Comparison of ENCODE assay signal across 26 cellular contexts in genomic region chr9:18368206-18368605, GRCh38.
A peak's percentile ranks its signal among the peaks of the same experiment; 100 is the strongest.
DNase-seq lines count a peak whose midpoint lies in the region; ATAC-seq, FAIRE-seq and TF ChIP-seq lines count a peak whose summit lies in the region.
"Had no signal": no experiment of that assay in that cellular context is flagged by ENCODE, and none has a peak within 500 bp of the region (broad histone marks: within the 10 kb centered on the region; RNA-seq: fewer than 3 reads in every experiment).

No MANE protein-coding gene starts in this region.

- H3K9ac ChIP-seq in astrocyte (ENCODE audit: low read length), result no peak overlapping the region
- H3K9ac ChIP-seq: BLaER1 had no signal

- H4K20me1 ChIP-seq in astrocyte (ENCODE audit: insufficient read depth, low read length), result no peaks in the 10 kb centered on the region
- H4K20me1 ChIP-seq: BLaER1 had no signal

- H3K4me1 Mint-ChIP-seq in HFFc6 (ENCODE audit: low read depth) (peaks cover 14% of the 10 kb centered on the region), astrocyte (ENCODE audit: low read depth, unreplicated experiment) (peaks cover 7% of the 10 kb centered on the region)
- H3K4me1 Mint-ChIP-seq: CD4-positive, CD25-positive, alpha-beta regulatory T cell; H9 had no signal

- H3K27ac ChIP-seq in astrocyte (ENCODE audit: low read depth, low read length), result no peak overlapping the region
- H3K27ac ChIP-seq: 22Rv1, BLaER1 had no signal

- TF ChIP-seq CTCF in AG10803 (conservative IDR thresholded peaks at IDR 0.05; ENCODE audit: low read length) (no peak), HFFc6 (IDR thresholded peaks at IDR 0.05) (no peak), astrocyte (IDR thresholded peaks at IDR 0.05; ENCODE audit: insufficient read depth, low read depth, low read length) (no peak), foreskin fibroblast (IDR thresholded peaks at IDR 0.05; ENCODE audit: low read depth, low read length) (no peak)

- no peak overlapping the region for H3K4me3 ChIP-seq in AG10803 (ENCODE audit: low read length)
- no peak overlapping the region for H3K4me3 ChIP-seq in astrocyte (ENCODE audit: insufficient read depth, low read depth, low read length)
- no peak overlapping the region for H3K4me3 ChIP-seq in foreskin fibroblast (ENCODE audit: low read depth in 1 of 2, low read length in 2 of 2)
- H3K4me3 ChIP-seq: BLaER1, GM12878, GM23338, MG63 had no signal

- no peak overlapping the region for H3K4me2 ChIP-seq in astrocyte (ENCODE audit: low read length)
- H3K4me2 ChIP-seq: BLaER1, GM23338 had no signal

- H3K9me3 Mint-ChIP-seq in HFFc6 (no peaks in the 10 kb centered on the region), astrocyte (ENCODE audit: unreplicated experiment) (peaks cover 2% of the 10 kb centered on the region)
- H3K9me3 Mint-ChIP-seq: GM23338, H9 had no signal

- no peaks in the 10 kb centered on the region for H3K27me3 ChIP-seq in astrocyte (ENCODE audit: insufficient read depth, low read length)
- H3K27me3 ChIP-seq: BLaER1, MG63 had no signal

- H3K4me1 ChIP-seq in astrocyte (ENCODE audit: insufficient read depth, low read length), result peaks cover 5% of the 10 kb centered on the region

- no peak overlapping the region for H3K4me3 Mint-ChIP-seq in HFFc6
- H3K4me3 Mint-ChIP-seq in astrocyte (ENCODE audit: unreplicated experiment), result no peak overlapping the region
- H3K4me3 Mint-ChIP-seq: CD4-positive, CD25-positive, alpha-beta regulatory T cell; GM23338; H9 had no signal

- no peak overlapping the region for H2AFZ ChIP-seq in astrocyte (ENCODE audit: low read depth, low read length)
- H2AFZ ChIP-seq: GM23338 had no signal

- H3K27me3 Mint-ChIP-seq in HFFc6 (ENCODE audit: insufficient read depth) (peaks cover under 1% of the 10 kb centered on the region), astrocyte (ENCODE audit: low read depth, unreplicated experiment) (no peaks in the 10 kb centered on the region)
- H3K27me3 Mint-ChIP-seq: CD4-positive, CD25-positive, alpha-beta regulatory T cell had no signal

- no peaks in the 10 kb centered on the region for H3K36me3 ChIP-seq in astrocyte (ENCODE audit: insufficient read depth, low read length)
- H3K36me3 ChIP-seq: BLaER1, MG63 had no signal

- DNase-seq in AG10803 (ENCODE audit: low read depth) (peak; percentile 65), HFFc6 (peak; percentile 26), astrocyte (ENCODE audit: low read depth) (peak; percentile 32), foreskin fibroblast (peak; percentile 36 to 58), SIG-M5 (lab: John Stamatoyannopoulos, UW) (no peak)
- DNase-seq: CD4-positive, CD25-positive, alpha-beta regulatory T cell; DMS53; H9; Kasumi-1; MG63; NCI-H1105 treated with DMSO at 0.1 percent for 48 hours; NCI-H2029; NCI-H446 treated with DMSO at 0.1 percent for 48 hours; NCI-H526; NCI-H82; NK-92 treated with Interleukin-12 subunit alpha and Interleukin-12 subunit beta, amount 100 ng/mL, for 24 hours; PC-3; Right ventricle myocardium superior had no signal

- H3K79me2 ChIP-seq in astrocyte (ENCODE audit: insufficient read depth, low read length), result no peaks in the 10 kb centered on the region

- no peaks in the 10 kb centered on the region for H3K9me3 ChIP-seq in astrocyte (ENCODE audit: insufficient read depth, low read depth, low read length)
- H3K9me3 ChIP-seq: BLaER1, MG63 had no signal

- H3K27ac Mint-ChIP-seq in HFFc6, result no peak overlapping the region
- no peak overlapping the region for H3K27ac Mint-ChIP-seq in astrocyte (ENCODE audit: unreplicated experiment)
- H3K27ac Mint-ChIP-seq: CD4-positive, CD25-positive, alpha-beta regulatory T cell; GM23338 had no signal

- FAIRE-seq in astrocyte (lab: Jason Lieb, UNC), result peak; percentile 54
- FAIRE-seq: D721Med, G401.6, GM12878 had no signal

- H3K36me3 Mint-ChIP-seq in HFFc6 (ENCODE audit: low read depth) (no peaks in the 10 kb centered on the region), astrocyte (ENCODE audit: low read depth, unreplicated experiment) (no peaks in the 10 kb centered on the region)
- H3K36me3 Mint-ChIP-seq: CD4-positive, CD25-positive, alpha-beta regulatory T cell had no signal

- ATAC-seq in HG02588 (IDR thresholded peaks at IDR 0.05; ENCODE audit: unreplicated experiment) (no peak), HG02970 (IDR thresholded peaks at IDR 0.05; ENCODE audit: low FRiP score, unreplicated experiment) (no peak)
- ATAC-seq: GM12878, GM23338, PC-3 had no signal
